Comparison of ENCODE assay signal across 1 cellular context in genomic region chr1:205285391-205286101, GRCh38.
TF ChIP-seq lines count a peak whose summit lies in the region.

No MANE protein-coding gene starts in this region.

TF ChIP-seq in GM12878, 131 proteins besides CTCF, POLR2A, EP300 and RAD21 (continued from another document and continues in another):
- TF ChIP-seq TCF7 (IDR thresholded peaks at IDR 0.05; ENCODE audit: borderline replicate concordance), result no peak
- TF ChIP-seq MEF2A (IDR thresholded peaks at IDR 0.05; ENCODE audit: insufficient read depth, low read depth, low read length), result peak; percentile 66; the same call in 1 of the 2 replicates
- TF ChIP-seq SPI1 (IDR thresholded peaks at IDR 0.05; ENCODE audit: borderline replicate concordance, insufficient read depth, low read depth, low read length), result no peak
- peak; percentile 63 for TF ChIP-seq ATF7 (IDR thresholded peaks at IDR 0.05; ENCODE audit: low read depth)
- TF ChIP-seq TCF12 (IDR thresholded peaks at IDR 0.05; ENCODE audit: low read depth, low read length), result 0 out of 2 replicates have a peak, but pooled peaks have one; percentile 25
- peak; percentile 26; the same call in 1 of the 2 replicates for TF ChIP-seq SREBF2 (IDR thresholded peaks at IDR 0.05; ENCODE audit: low read length)
- TF ChIP-seq FOXK2 (IDR thresholded peaks at IDR 0.05), result no peak
- TF ChIP-seq, protein P1, sequence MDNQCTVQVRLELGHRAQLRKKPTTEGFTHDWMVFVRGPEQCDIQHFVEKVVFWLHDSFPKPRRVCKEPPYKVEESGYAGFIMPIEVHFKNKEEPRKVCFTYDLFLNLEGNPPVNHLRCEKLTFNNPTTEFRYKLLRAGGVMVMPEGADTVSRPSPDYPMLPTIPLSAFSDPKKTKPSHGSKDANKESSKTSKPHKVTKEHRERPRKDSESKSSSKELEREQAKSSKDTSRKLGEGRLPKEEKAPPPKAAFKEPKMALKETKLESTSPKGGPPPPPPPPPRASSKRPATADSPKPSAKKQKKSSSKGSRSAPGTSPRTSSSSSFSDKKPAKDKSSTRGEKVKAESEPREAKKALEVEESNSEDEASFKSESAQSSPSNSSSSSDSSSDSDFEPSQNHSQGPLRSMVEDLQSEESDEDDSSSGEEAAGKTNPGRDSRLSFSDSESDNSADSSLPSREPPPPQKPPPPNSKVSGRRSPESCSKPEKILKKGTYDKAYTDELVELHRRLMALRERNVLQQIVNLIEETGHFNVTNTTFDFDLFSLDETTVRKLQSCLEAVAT (IDR thresholded peaks at IDR 0.05), result peak; percentile 88
- no peak for TF ChIP-seq KLF5 (IDR thresholded peaks at IDR 0.05; ENCODE audit: partially characterized antibody)
- TF ChIP-seq TCF3 (IDR thresholded peaks at IDR 0.05; ENCODE audit: borderline replicate concordance, insufficient read depth, low read depth, low read length), result 0 out of 2 replicates have a peak, but pooled peaks have one; percentile 17
- TF ChIP-seq RBBP5 (conservative IDR thresholded peaks at IDR 0.05), result no peak
- no peak; the same call in 1 of the 2 replicates for TF ChIP-seq CREM (IDR thresholded peaks at IDR 0.05; ENCODE audit: low read depth)
- TF ChIP-seq NR2C1 (IDR thresholded peaks at IDR 0.05), result no peak
- TF ChIP-seq TBL1XR1 (IDR thresholded peaks at IDR 0.05; ENCODE audit: low read depth, low read length), result no peak; the same call in 1 of the 2 replicates
- no peak for TF ChIP-seq STAT3 (IDR thresholded peaks at IDR 0.05; ENCODE audit: low read depth, low read length)
- no peak for TF ChIP-seq ZBTB11 (CRISPR knock-in tag; IDR thresholded peaks at IDR 0.05)
- TF ChIP-seq, protein P2, sequence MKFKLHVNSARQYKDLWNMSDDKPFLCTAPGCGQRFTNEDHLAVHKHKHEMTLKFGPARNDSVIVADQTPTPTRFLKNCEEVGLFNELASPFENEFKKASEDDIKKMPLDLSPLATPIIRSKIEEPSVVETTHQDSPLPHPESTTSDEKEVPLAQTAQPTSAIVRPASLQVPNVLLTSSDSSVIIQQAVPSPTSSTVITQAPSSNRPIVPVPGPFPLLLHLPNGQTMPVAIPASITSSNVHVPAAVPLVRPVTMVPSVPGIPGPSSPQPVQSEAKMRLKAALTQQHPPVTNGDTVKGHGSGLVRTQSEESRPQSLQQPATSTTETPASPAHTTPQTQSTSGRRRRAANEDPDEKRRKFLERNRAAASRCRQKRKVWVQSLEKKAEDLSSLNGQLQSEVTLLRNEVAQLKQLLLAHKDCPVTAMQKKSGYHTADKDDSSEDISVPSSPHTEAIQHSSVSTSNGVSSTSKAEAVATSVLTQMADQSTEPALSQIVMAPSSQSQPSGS (IDR thresholded peaks at IDR 0.05; ENCODE audit: low read length), result no peak; the same call in 1 of the 2 replicates
- TF ChIP-seq, protein P3, sequence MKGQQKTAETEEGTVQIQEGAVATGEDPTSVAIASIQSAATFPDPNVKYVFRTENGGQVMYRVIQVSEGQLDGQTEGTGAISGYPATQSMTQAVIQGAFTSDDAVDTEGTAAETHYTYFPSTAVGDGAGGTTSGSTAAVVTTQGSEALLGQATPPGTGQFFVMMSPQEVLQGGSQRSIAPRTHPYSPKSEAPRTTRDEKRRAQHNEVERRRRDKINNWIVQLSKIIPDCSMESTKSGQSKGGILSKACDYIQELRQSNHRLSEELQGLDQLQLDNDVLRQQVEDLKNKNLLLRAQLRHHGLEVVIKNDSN (IDR thresholded peaks at IDR 0.05; ENCODE audit: borderline replicate concordance, extremely low read length, insufficient read depth, low read depth, low read length), result no peak
- TF ChIP-seq POLR2AphosphoS5 (IDR thresholded peaks at IDR 0.05; ENCODE audit: low read length), result no peak
- no peak for TF ChIP-seq ATF3 (IDR thresholded peaks at IDR 0.05; ENCODE audit: borderline replicate concordance, extremely low read depth, low read depth, low read length)
- peak; percentile 63; the same call in 1 of the 2 replicates for TF ChIP-seq CREB1 (IDR thresholded peaks at IDR 0.05; ENCODE audit: low read depth)
- peak; percentile 47; the same call in 1 of the 2 replicates for TF ChIP-seq MTA2 (IDR thresholded peaks at IDR 0.05; ENCODE audit: low read depth)
- no peak for TF ChIP-seq JUNB (IDR thresholded peaks at IDR 0.05)
- TF ChIP-seq SRF (IDR thresholded peaks at IDR 0.05; ENCODE audit: low read depth in 2 of 2, low read length in 2 of 2), result no peak
- no peak for TF ChIP-seq IKZF1 (conservative IDR thresholded peaks at IDR 0.05)
- TF ChIP-seq HDGF (IDR thresholded peaks at IDR 0.05), result no peak
- TF ChIP-seq, protein P4, sequence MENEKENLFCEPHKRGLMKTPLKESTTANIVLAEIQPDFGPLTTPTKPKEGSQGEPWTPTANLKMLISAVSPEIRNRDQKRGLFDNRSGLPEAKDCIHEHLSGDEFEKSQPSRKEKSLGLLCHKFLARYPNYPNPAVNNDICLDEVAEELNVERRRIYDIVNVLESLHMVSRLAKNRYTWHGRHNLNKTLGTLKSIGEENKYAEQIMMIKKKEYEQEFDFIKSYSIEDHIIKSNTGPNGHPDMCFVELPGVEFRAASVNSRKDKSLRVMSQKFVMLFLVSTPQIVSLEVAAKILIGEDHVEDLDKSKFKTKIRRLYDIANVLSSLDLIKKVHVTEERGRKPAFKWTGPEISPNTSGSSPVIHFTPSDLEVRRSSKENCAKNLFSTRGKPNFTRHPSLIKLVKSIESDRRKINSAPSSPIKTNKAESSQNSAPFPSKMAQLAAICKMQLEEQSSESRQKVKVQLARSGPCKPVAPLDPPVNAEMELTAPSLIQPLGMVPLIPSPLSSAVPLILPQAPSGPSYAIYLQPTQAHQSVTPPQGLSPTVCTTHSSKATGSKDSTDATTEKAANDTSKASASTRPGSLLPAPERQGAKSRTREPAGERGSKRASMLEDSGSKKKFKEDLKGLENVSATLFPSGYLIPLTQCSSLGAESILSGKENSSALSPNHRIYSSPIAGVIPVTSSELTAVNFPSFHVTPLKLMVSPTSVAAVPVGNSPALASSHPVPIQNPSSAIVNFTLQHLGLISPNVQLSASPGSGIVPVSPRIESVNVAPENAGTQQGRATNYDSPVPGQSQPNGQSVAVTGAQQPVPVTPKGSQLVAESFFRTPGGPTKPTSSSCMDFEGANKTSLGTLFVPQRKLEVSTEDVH (IDR thresholded peaks at IDR 0.05; ENCODE audit: low read depth, partially characterized antibody), result no peak
- TF ChIP-seq YY1 (IDR thresholded peaks at IDR 0.05; ENCODE audit: low read depth, low read length), result no peak
- TF ChIP-seq CEBPZ (IDR thresholded peaks at IDR 0.05; ENCODE audit: low read depth, low read length), result 0 out of 2 replicates have a peak, but pooled peaks have one; percentile 14
- no peak for TF ChIP-seq ZNF24 (IDR thresholded peaks at IDR 0.05)
- TF ChIP-seq MYC (IDR thresholded peaks at IDR 0.05; ENCODE audit: insufficient read depth, insufficient read length, insufficient replicate concordance, low read length, severe bottlenecking), result no peak
- no peak for TF ChIP-seq GATAD2B (conservative IDR thresholded peaks at IDR 0.05; ENCODE audit: low read depth)
- TF ChIP-seq, protein P5, sequence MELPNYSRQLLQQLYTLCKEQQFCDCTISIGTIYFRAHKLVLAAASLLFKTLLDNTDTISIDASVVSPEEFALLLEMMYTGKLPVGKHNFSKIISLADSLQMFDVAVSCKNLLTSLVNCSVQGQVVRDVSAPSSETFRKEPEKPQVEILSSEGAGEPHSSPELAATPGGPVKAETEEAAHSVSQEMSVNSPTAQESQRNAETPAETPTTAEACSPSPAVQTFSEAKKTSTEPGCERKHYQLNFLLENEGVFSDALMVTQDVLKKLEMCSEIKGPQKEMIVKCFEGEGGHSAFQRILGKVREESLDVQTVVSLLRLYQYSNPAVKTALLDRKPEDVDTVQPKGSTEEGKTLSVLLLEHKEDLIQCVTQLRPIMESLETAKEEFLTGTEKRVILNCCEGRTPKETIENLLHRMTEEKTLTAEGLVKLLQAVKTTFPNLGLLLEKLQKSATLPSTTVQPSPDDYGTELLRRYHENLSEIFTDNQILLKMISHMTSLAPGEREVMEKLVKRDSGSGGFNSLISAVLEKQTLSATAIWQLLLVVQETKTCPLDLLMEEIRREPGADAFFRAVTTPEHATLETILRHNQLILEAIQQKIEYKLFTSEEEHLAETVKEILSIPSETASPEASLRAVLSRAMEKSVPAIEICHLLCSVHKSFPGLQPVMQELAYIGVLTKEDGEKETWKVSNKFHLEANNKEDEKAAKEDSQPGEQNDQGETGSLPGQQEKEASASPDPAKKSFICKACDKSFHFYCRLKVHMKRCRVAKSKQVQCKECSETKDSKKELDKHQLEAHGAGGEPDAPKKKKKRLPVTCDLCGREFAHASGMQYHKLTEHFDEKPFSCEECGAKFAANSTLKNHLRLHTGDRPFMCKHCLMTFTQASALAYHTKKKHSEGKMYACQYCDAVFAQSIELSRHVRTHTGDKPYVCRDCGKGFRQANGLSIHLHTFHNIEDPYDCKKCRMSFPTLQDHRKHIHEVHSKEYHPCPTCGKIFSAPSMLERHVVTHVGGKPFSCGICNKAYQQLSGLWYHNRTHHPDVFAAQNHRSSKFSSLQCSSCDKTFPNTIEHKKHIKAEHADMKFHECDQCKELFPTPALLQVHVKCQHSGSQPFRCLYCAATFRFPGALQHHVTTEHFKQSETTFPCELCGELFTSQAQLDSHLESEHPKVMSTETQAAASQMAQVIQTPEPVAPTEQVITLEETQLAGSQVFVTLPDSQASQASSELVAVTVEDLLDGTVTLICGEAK (IDR thresholded peaks at IDR 0.05; ENCODE audit: borderline replicate concordance), result no peak
- TF ChIP-seq PML (IDR thresholded peaks at IDR 0.05; ENCODE audit: low read length), result no peak
- TF ChIP-seq PAX8 (IDR thresholded peaks at IDR 0.05), result no peak
- peak; percentile 94 for TF ChIP-seq NBN (IDR thresholded peaks at IDR 0.05)
- TF ChIP-seq SMAD5 (IDR thresholded peaks at IDR 0.05; ENCODE audit: low read depth), result no peak
- peak; percentile 86 for TF ChIP-seq NR2F1 (conservative IDR thresholded peaks at IDR 0.05)
- TF ChIP-seq KAT2A (conservative IDR thresholded peaks at IDR 0.05; ENCODE audit: control insufficient read depth, low read depth, low read length), result no peak
- TF ChIP-seq HDAC2 (IDR thresholded peaks at IDR 0.05), result no peak
- TF ChIP-seq SMARCA5 (IDR thresholded peaks at IDR 0.05), result no peak
- TF ChIP-seq ZNF274 (IDR thresholded peaks at IDR 0.05; ENCODE audit: insufficient read depth, insufficient read length), result no peak
- TF ChIP-seq GABPA (IDR thresholded peaks at IDR 0.05; ENCODE audit: low read depth), result no peak
- TF ChIP-seq PKNOX1 (IDR thresholded peaks at IDR 0.05), result no peak
- TF ChIP-seq RCOR1 (conservative IDR thresholded peaks at IDR 0.05; ENCODE audit: low read depth, low read length), result no peak
- TF ChIP-seq EGR1 (IDR thresholded peaks at IDR 0.05; ENCODE audit: borderline replicate concordance in 1 of 2, low read depth in 2 of 2, low read length in 2 of 2), result no peak
- peak; percentile 97 for TF ChIP-seq ZNF384 (IDR thresholded peaks at IDR 0.05; ENCODE audit: borderline replicate concordance, low read depth, low read length)
- no peak for TF ChIP-seq CEBPB (IDR thresholded peaks at IDR 0.05; ENCODE audit: borderline replicate concordance in 1 of 2, low read depth in 2 of 2, low read length in 2 of 2)
